8 cellular contexts compared by ENCODE assay signal in the genomic region with DNA sequence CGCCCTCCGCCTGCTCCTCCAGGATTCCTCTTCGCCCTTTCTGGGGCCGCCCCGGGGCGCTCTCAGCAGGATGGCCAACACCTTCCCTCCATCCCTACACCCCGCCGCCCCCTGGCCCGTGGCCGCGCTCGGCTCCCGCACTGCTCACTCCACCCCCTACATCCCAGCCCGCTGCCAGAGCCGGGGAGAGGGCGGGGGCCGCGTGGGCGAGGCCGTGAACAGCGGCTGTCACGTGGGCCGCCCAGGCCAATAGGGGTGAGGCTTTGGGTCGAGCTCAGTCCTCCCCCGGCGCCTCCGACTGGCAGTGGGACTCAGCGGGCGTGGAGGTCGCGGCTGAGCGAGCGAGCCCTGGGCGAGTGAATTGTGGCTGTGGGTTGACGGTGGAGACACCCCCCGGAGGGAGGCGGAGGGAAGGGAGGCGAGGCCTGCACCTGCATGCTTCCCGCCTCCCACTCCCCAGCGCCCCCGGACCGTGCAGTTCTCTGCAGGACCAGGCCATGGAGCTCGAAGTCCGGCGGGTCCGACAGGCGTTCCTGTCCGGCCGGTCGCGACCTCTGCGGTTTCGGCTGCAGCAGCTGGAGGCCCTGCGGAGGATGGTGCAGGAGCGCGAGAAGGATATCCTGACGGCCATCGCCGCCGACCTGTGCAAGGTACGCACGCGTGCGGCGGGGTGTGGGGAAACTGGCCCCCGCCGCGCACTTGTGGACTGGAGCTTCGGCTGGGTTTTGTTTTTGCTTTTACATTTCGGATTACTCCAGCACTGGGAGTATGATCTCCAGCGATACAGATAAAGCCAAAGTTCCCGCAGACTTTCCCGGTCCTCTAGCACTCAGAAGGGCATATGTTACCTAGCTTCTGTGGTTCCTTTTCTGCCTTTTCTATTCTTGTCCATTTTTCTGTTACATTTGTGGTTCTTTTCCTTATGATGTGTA. TPM values are rescaled to one million over a fixed set of nuclear protein-coding genes. Genes with fewer than 3 reads are reported as not detected.
A peak's percentile ranks its signal among the peaks of the same experiment; 100 is the strongest.
DNase-seq lines count a peak whose midpoint lies in the region; ATAC-seq and TF ChIP-seq lines count a peak whose summit lies in the region.

A gene (plus strand): TSS at position 277 of the 932 bp plus-strand sequence. CDS start 221 bp downstream, at position 498.

- peak; percentile 52; the same call in 1 of the 2 replicates for TF ChIP-seq POLR2A in IMR-90 (IDR thresholded peaks at IDR 0.05; ENCODE audit: low read depth, low read length)

- peak within 1 kb of the TSS; percentile 50; the same call in 1 of the 2 replicates for H2BK20ac ChIP-seq in IMR-90 (ENCODE audit: low read depth, low read length)

- H2BK15ac ChIP-seq in IMR-90 (ENCODE audit: low read depth, low read length), result peak within 1 kb of the TSS; percentile 63; the same call in 2 of the 3 replicates

- TF ChIP-seq CTCF in IMR-90 (conservative IDR thresholded peaks at IDR 0.05; ENCODE audit: low read depth, low read length), result no peak
- 0 out of 2 replicates have a peak, but pooled peaks have one; percentile 29 for TF ChIP-seq CTCF in PC-3 (conservative IDR thresholded peaks at IDR 0.05; ENCODE audit: low read depth, low read length)

- H3K4me3 ChIP-seq in IMR-90 (ENCODE audit: insufficient read depth, low read depth, low read length) (peak within 1 kb of the TSS; percentile 72), PC-3 (ENCODE audit: low read length) (peak within 1 kb of the TSS; percentile 90), mononuclear cell (ENCODE audit: low read length) (peak within 1 kb of the TSS; percentile 76)

- peak; percentile 48 for DNase-seq in DMS153 treated with DMSO at 0.1 percent for 48 hours (lab: John Stamatoyannopoulos, UW; ENCODE audit: unreplicated experiment)
- DNase-seq in IMR-90, result peak; percentile 79
- DNase-seq in PC-3, result peak; percentile 97
- peak; percentile 91 for DNase-seq in activated T-cell treated with anti-CD3 and anti-CD28 coated beads for 4 hours
- peak; percentile 96 for DNase-seq in epidermal melanocyte (ENCODE audit: insufficient read length, low spot score)
- peak; percentile 79 to 85 for DNase-seq in stimulated activated CD8-positive, alpha-beta memory T cell treated with anti-CD3 and anti-CD28 coated beads, Interleukin-4, amount 100 ng/mL, for 1 hour (ENCODE audit: low read depth in 2 of 2, low spot score in 1 of 2)

- H2AFZ ChIP-seq in IMR-90 (replicated peaks; ENCODE audit: low read length, poor library complexity) (peak within 1 kb of the TSS; percentile 97), PC-3 (ENCODE audit: low read length) (peak within 1 kb of the TSS; percentile 86)

- BruUV-seq in IMR-90 (replicated peaks; lab: Mats Ljungman, UMichigan), result no TSS peak
- BruUV-seq in PC-3 (replicated peaks; lab: Mats Ljungman, UMichigan), result TSS peak; percentile 37

- no peaks in the 10 kb centered on the region for H3K9me2 ChIP-seq in PC-3 (replicated peaks; ENCODE audit: low read length)

- H3K4me1 ChIP-seq in IMR-90 (ENCODE audit: control insufficient read depth, insufficient read depth, low read length) (peaks cover 8% of the 10 kb centered on the region), PC-3 (ENCODE audit: insufficient read depth, low read length) (peaks cover 64% of the 10 kb centered on the region), mononuclear cell (ENCODE audit: insufficient read depth, low read length) (peaks cover 26% of the 10 kb centered on the region)

- POLR2A ChIA-PET in IMR-90 (lab: Charles Lee; ENCODE audit: unreplicated experiment), result interaction anchor here (0.6 kb wide), 1 partner anchor 8 kb away, joined by 3 read pairs; no protein-coding TSS in a partner anchor
- POLR2A ChIA-PET in PC-3 (lab: Charles Lee; ENCODE audit: unreplicated experiment), result interaction anchor here (0.6 to 1.0 kb wide), 5 partner anchors 11 to 350 kb away, joined by 3 to 6 read pairs (median 3); a partner anchor contains a TSS

- CTCF ChIA-PET in IMR-90 (lab: Yijun Ruan, JAX) (interaction anchor here (0.6 to 2.2 kb wide), 5 partner anchors 13 to 163 kb away, joined by 3 to 15 read pairs (median 3); no protein-coding TSS in a partner anchor), PC-3 (lab: Charles Lee) (interaction anchor here (0.6 to 1.4 kb wide), 5 partner anchors 23 to 128 kb away, joined by 3 to 4 read pairs (median 3); a partner anchor contains a TSS)

- H3K9ac ChIP-seq in IMR-90 (ENCODE audit: low read depth, low read length) (peak within 1 kb of the TSS; percentile 61), PC-3 (ENCODE audit: low read length) (peak within 1 kb of the TSS; percentile 81)

- peak; percentile 89 for ATAC-seq in GM21529 (IDR thresholded peaks at IDR 0.05; ENCODE audit: unreplicated experiment)
- peak; percentile 96 for ATAC-seq in IMR-90 (ENCODE audit: low read depth)
- ATAC-seq in PC-3, result peak; percentile 85

- peak within 1 kb of the TSS; percentile 94 for H4K91ac ChIP-seq in IMR-90 (ENCODE audit: insufficient read depth, low read depth, low read length)

- peak within 1 kb of the TSS; percentile 94 for H3K18ac ChIP-seq in IMR-90 (ENCODE audit: low read depth, low read length)

- H3K9me1 ChIP-seq in IMR-90 (ENCODE audit: insufficient read depth, low read length), result no peaks in the 10 kb centered on the region

- peak within 1 kb of the TSS; percentile 97 for H4K5ac ChIP-seq in IMR-90 (ENCODE audit: low read depth, low read length)

- H4K20me1 ChIP-seq in IMR-90 (ENCODE audit: insufficient read depth, low read length) (peaks cover 6% of the 10 kb centered on the region; the same call in 1 of the 2 replicates), PC-3 (ENCODE audit: low read length) (peaks cover 4% of the 10 kb centered on the region; the same call in 1 of the 2 replicates)

- peak within 1 kb of the TSS; percentile 82 for H2BK120ac ChIP-seq in IMR-90 (ENCODE audit: low read depth, low read length)

- H2BK5ac ChIP-seq in IMR-90 (ENCODE audit: low read depth, low read length, poor library complexity, severe bottlenecking), result peak within 1 kb of the TSS; percentile 63

- H3K56ac ChIP-seq in IMR-90 (ENCODE audit: extremely low read depth, insufficient read depth, low read length), result 0 out of 2 replicates have a peak within 1 kb of the TSS, but pooled peaks have one; percentile 19

- H3K79me2 ChIP-seq in PC-3 (ENCODE audit: low read length), result peaks cover 46% of the 10 kb centered on the region

- no peak for TF ChIP-seq RAD21 in IMR-90 (IDR thresholded peaks at IDR 0.05; ENCODE audit: low read length)

- WGBS in IMR-90 (ENCODE audit: extremely low coverage in 2 of 2, insufficient read length in 1 of 2), 2 experiments, result 1% methylated on average over 21 of the region's 73 CpGs; no CpG with 5 or more reads in 1 of the 2 experiments

- H3K9me3 ChIP-seq in IMR-90 (ENCODE audit: control insufficient read depth, insufficient read depth, low read length) (no peaks in the 10 kb centered on the region), PC-3 (ENCODE audit: low read length) (no peaks in the 10 kb centered on the region), mononuclear cell (ENCODE audit: low read depth, low read length) (no peaks in the 10 kb centered on the region)

- H3K27me3 ChIP-seq in IMR-90 (ENCODE audit: control insufficient read depth, insufficient read depth, low read length) (peaks cover 26% of the 10 kb centered on the region), PC-3 (ENCODE audit: low read length) (no peaks in the 10 kb centered on the region), mononuclear cell (ENCODE audit: insufficient read depth, low read length) (no peaks in the 10 kb centered on the region)

- H3K4me2 ChIP-seq in IMR-90 (ENCODE audit: low read depth, low read length), result peak within 1 kb of the TSS; percentile 94
- peak within 1 kb of the TSS; percentile 92 for H3K4me2 ChIP-seq in PC-3 (ENCODE audit: low read length)

- intact Hi-C loops in IMR-90 (cut with micrococcal nuclease), result loop anchor here (2.0 to 5.0 kb wide), 3 partner anchors 114 to 286 kb away; a partner anchor contains a TSS
- intact Hi-C loops in PC-3 (cut with micrococcal nuclease), result loop anchor here (1.0 to 5.0 kb wide), 3 partner anchors 105 to 134 kb away; no protein-coding TSS in a partner anchor

- no peaks in the 10 kb centered on the region for H3K79me1 ChIP-seq in IMR-90 (ENCODE audit: low read depth in 1 of 2, low read length in 2 of 2)

- H3K36me3 ChIP-seq in IMR-90 (ENCODE audit: control insufficient read depth, insufficient read depth, low read length), result no peaks in the 10 kb centered on the region; the same call in 1 of the 2 replicates
- H3K36me3 ChIP-seq in PC-3 (ENCODE audit: low read depth, low read length), result peaks cover 9% of the 10 kb centered on the region; the same call in 1 of the 2 replicates

- H4K8ac ChIP-seq in IMR-90 (ENCODE audit: low read depth in 2 of 2, low read length in 2 of 2), result peak within 1 kb of the TSS; percentile 88 to 89

- H3F3A ChIP-seq in PC-3 (ENCODE audit: low read length, unreplicated experiment), result peaks cover 8% of the 10 kb centered on the region

- dilution Hi-C loops in IMR-90 (cut with HindIII; ENCODE audit: low sequenced_read_pairs, unreplicated experiment), result no loop called here

- peak within 1 kb of the TSS; percentile 64 for H3K27ac ChIP-seq in IMR-90 (ENCODE audit: insufficient read depth, low read length)
- peak within 1 kb of the TSS; percentile 76 for H3K27ac ChIP-seq in PC-3 (ENCODE audit: low read length)

- H2AK9ac ChIP-seq in IMR-90 (replicated peaks; ENCODE audit: low read depth, low read length, poor library complexity), result peak within 1 kb of the TSS; percentile 79

- H2AK5ac ChIP-seq in IMR-90 (ENCODE audit: low read depth, low read length), result 0 out of 2 replicates have a peak within 1 kb of the TSS, but pooled peaks have one; percentile 21

- H3K23ac ChIP-seq in IMR-90 (ENCODE audit: low read depth, low read length), result peak within 1 kb of the TSS; percentile 96

- peak within 1 kb of the TSS; percentile 91 for H3K4ac ChIP-seq in IMR-90 (ENCODE audit: low read depth, low read length)

- peak within 1 kb of the TSS; percentile 88 for H3K14ac ChIP-seq in IMR-90 (replicated peaks; ENCODE audit: low read depth, low read length)

- in situ Hi-C loops in IMR-90 (cut with MboI; ENCODE audit: low sequenced_read_pairs), result no loop called here

TF ChIP-seq in IMR-90, 13 proteins besides CTCF, POLR2A, EP300 and RAD21 (continues in another document):
- no peak for TF ChIP-seq SMC3 (IDR thresholded peaks at IDR 0.05; ENCODE audit: low read depth, low read length)
- TF ChIP-seq, protein P1, sequence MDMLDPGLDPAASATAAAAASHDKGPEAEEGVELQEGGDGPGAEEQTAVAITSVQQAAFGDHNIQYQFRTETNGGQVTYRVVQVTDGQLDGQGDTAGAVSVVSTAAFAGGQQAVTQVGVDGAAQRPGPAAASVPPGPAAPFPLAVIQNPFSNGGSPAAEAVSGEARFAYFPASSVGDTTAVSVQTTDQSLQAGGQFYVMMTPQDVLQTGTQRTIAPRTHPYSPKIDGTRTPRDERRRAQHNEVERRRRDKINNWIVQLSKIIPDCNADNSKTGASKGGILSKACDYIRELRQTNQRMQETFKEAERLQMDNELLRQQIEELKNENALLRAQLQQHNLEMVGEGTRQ (IDR thresholded peaks at IDR 0.05; ENCODE audit: low read depth, low read length), result peak; percentile 98
- TF ChIP-seq RCOR1 (IDR thresholded peaks at IDR 0.05; ENCODE audit: insufficient replicate concordance, low read length), result no peak

RNA-seq across cellular contexts. Expression of the gene that starts here (rescaled TPM):
- total RNA-seq in IMR-90 (2012; rRNA removed) (6.9 and 7.9 TPM in 2 replicates), PC-3 (2014; rRNA removed) (125 and 143 TPM in 2 replicates), mononuclear cell (18.9 TPM)
- polyA plus RNA-seq in IMR-90 (2012; rRNA removed), result 2.8 and 4.0 TPM in 2 replicates
- 1.9 and 2.6 TPM in 2 replicates for polyA plus RNA-seq in IMR-90 (2012; cell fraction: cytosol; rRNA removed)
- polyA plus RNA-seq in IMR-90 (2012; cell fraction: nucleus; rRNA removed; ENCODE audit: low replicate concordance), result 3.7 and 6.9 TPM in 2 replicates

Comparison
In these comparisons a context has a peak if more than half of its experiments do, and no peak if none do; other contexts are left out.
1. Peak in every context shown above with its lines: DNase-seq, ATAC-seq, H3K4me3 ChIP-seq and H3K27ac ChIP-seq.